In the genomic region with DNA sequence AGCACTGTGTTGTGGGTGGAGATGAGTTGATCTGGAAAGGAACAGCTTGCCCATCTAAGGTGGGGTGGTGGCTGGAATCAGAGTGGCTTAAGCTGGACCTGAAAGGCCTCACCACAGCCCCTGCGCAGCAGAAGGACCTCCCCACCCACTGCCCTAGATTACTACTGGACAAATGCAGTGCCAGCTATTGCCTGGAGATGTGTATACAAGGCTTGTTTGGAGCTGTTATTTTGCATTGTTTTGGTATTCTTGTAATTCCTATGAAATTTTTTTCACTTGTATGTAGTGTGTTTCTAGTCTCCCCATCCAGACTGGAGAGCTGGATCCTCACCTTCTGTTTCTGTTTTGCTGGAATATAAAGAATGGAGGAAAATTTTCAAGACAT, we compare ENCODE assay signal across 9 cellular contexts. TPM values are rescaled to one million over a fixed set of nuclear protein-coding genes. Genes with fewer than 3 reads are reported as not detected.
DNase-seq lines count a peak whose midpoint lies in the region; ATAC-seq and TF ChIP-seq lines count a peak whose summit lies in the region.
"Had no signal": no experiment of that assay in that cellular context is flagged by ENCODE, and none has a peak within 500 bp of the region (broad histone marks: within the 10 kb centered on the region; RNA-seq: fewer than 3 reads in every experiment).

No MANE protein-coding gene starts in this region.

- ATAC-seq in stimulated activated naive B cell treated with anti-CD40 and anti-IgM and Interleukin-4, amounts not matched to agents 10 μg/mL and 1 μg/mL and 100 μg/mL, for 72 hours (replicated peaks), result no peak
- ATAC-seq in HG03139 (IDR thresholded peaks at IDR 0.05; ENCODE audit: unreplicated experiment) (no peak), HG03457 (IDR thresholded peaks at IDR 0.05; ENCODE audit: unreplicated experiment) (no peak)

- peaks cover 7% of the 10 kb centered on the region for H3K36me3 ChIP-seq in WERI-Rb-1
- H3K36me3 ChIP-seq: ovary had no signal

- TF ChIP-seq CTCF in WERI-Rb-1 (IDR thresholded peaks at IDR 0.05; ENCODE audit: low read depth, low read length) (no peak), glutamatergic neuron (IDR thresholded peaks at IDR 0.05; ENCODE audit: partially characterized antibody, unreplicated experiment) (no peak), GM13977 (IDR thresholded peaks at IDR 0.05; ENCODE audit: extremely low read depth, insufficient read depth, missing control alignments) (no peak)

- no peaks in the 10 kb centered on the region for H3K9me3 ChIP-seq in WERI-Rb-1 (ENCODE audit: severe bottlenecking)
- H3K9me3 ChIP-seq: ovary had no signal

- no peaks in the 10 kb centered on the region for H3K27me3 Mint-ChIP-seq in T-helper 2 cell treated with Interferon-gamma antibody and Interleukin-4, amounts not matched to agents 5 μg/mL and 100 μg/mL, for 36 hours (ENCODE audit: low read depth)
- H3K27me3 Mint-ChIP-seq in glutamatergic neuron (ENCODE audit: unreplicated experiment), result peaks cover 4% of the 10 kb centered on the region
- no peaks in the 10 kb centered on the region for H3K27me3 Mint-ChIP-seq in stimulated activated naive B cell treated with anti-CD40 and anti-IgM and Interleukin-4, amounts not matched to agents 10 μg/mL and 1 μg/mL and 100 μg/mL, for 72 hours

- peak overlapping the region; percentile 62 for H3K27ac Mint-ChIP-seq in T-helper 2 cell treated with Interferon-gamma antibody and Interleukin-4, amounts not matched to agents 5 μg/mL and 100 μg/mL, for 36 hours
- no peak overlapping the region for H3K27ac Mint-ChIP-seq in glutamatergic neuron (ENCODE audit: unreplicated experiment)
- H3K27ac Mint-ChIP-seq in stimulated activated naive B cell treated with anti-CD40 and anti-IgM and Interleukin-4, amounts not matched to agents 10 μg/mL and 1 μg/mL and 100 μg/mL, for 72 hours, result peak overlapping the region; percentile 59

- H3K27ac ChIP-seq in WERI-Rb-1, result peak overlapping the region; percentile 72

- in situ Hi-C loops in GM13977 (cut with MboI; ENCODE audit: low pct_unique_long_range_greater_than_20kb, low sequenced_read_pairs, unreplicated experiment), result no loop called here

- no peak for DNase-seq in T-helper 2 cell treated with Interferon-gamma antibody and Interleukin-4, amounts not matched to agents 5 μg/mL and 100 μg/mL, for 36 hours (ENCODE audit: low spot score)
- DNase-seq in T-helper 2 cell (no peak), WERI-Rb-1 (peak; percentile 87), glutamatergic neuron (no peak), GM13977 (ENCODE audit: low spot score) (no peak)
- DNase-seq in stimulated activated naive B cell treated with anti-CD40 and anti-IgM and Interleukin-4, amounts not matched to agents 10 μg/mL and 1 μg/mL and 100 μg/mL, for 72 hours, result no peak

- H3K9me3 Mint-ChIP-seq in T-helper 2 cell treated with Interferon-gamma antibody and Interleukin-4, amounts not matched to agents 5 μg/mL and 100 μg/mL, for 36 hours, result no peaks in the 10 kb centered on the region
- H3K9me3 Mint-ChIP-seq in glutamatergic neuron (ENCODE audit: unreplicated experiment), result no peaks in the 10 kb centered on the region
- H3K9me3 Mint-ChIP-seq in stimulated activated naive B cell treated with anti-CD40 and anti-IgM and Interleukin-4, amounts not matched to agents 10 μg/mL and 1 μg/mL and 100 μg/mL, for 72 hours, result no peaks in the 10 kb centered on the region

- H3K27me3 ChIP-seq in WERI-Rb-1 (ENCODE audit: insufficient read depth, low read depth, severe bottlenecking), result no peaks in the 10 kb centered on the region
- H3K27me3 ChIP-seq: ovary had no signal

- H3K4me3 ChIP-seq in WERI-Rb-1 (ENCODE audit: low read depth, low read length), result peak overlapping the region; percentile 83

- peaks cover 18% of the 10 kb centered on the region for H3K36me3 Mint-ChIP-seq in T-helper 2 cell treated with Interferon-gamma antibody and Interleukin-4, amounts not matched to agents 5 μg/mL and 100 μg/mL, for 36 hours (ENCODE audit: low read depth)
- no peaks in the 10 kb centered on the region for H3K36me3 Mint-ChIP-seq in glutamatergic neuron (ENCODE audit: unreplicated experiment)
- H3K36me3 Mint-ChIP-seq in stimulated activated naive B cell treated with anti-CD40 and anti-IgM and Interleukin-4, amounts not matched to agents 10 μg/mL and 1 μg/mL and 100 μg/mL, for 72 hours, result no peaks in the 10 kb centered on the region

- peak overlapping the region; percentile 82 for H3K4me3 Mint-ChIP-seq in T-helper 2 cell treated with Interferon-gamma antibody and Interleukin-4, amounts not matched to agents 5 μg/mL and 100 μg/mL, for 36 hours
- H3K4me3 Mint-ChIP-seq in glutamatergic neuron (ENCODE audit: unreplicated experiment), result peak overlapping the region; percentile 82
- peak overlapping the region; percentile 77 to 94 for H3K4me3 Mint-ChIP-seq in stimulated activated naive B cell treated with anti-CD40 and anti-IgM and Interleukin-4, amounts not matched to agents 10 μg/mL and 1 μg/mL and 100 μg/mL, for 72 hours

- H3K4me1 Mint-ChIP-seq in T-helper 2 cell treated with Interferon-gamma antibody and Interleukin-4, amounts not matched to agents 5 μg/mL and 100 μg/mL, for 36 hours (ENCODE audit: low read depth), result peaks cover 36% of the 10 kb centered on the region
- peaks cover 7% of the 10 kb centered on the region for H3K4me1 Mint-ChIP-seq in glutamatergic neuron (ENCODE audit: low read depth, unreplicated experiment)
- peaks cover 11 to 34% of the 10 kb centered on the region in 2 donors for H3K4me1 Mint-ChIP-seq in stimulated activated naive B cell treated with anti-CD40 and anti-IgM and Interleukin-4, amounts not matched to agents 10 μg/mL and 1 μg/mL and 100 μg/mL, for 72 hours

RNA-seq across cellular contexts. Expression of gene SLC30A1, which starts 1.3 kb away (rescaled TPM):
- total RNA-seq in glutamatergic neuron (ENCODE audit: unreplicated experiment), result 3.1 TPM
